Comparison of ENCODE assay signal across 23 cellular contexts in genomic region chr19:6685482-6685881, GRCh38. TPM values are rescaled to one million over a fixed set of nuclear protein-coding genes. Genes with fewer than 3 reads are reported as not detected.
DNase-seq lines count a peak whose midpoint lies in the region; ATAC-seq, FAIRE-seq and TF ChIP-seq lines count a peak whose summit lies in the region.
"Had no signal": no experiment of that assay in that cellular context is flagged by ENCODE, and none has a peak within 500 bp of the region (broad histone marks: within the 10 kb centered on the region; RNA-seq: fewer than 3 reads in every experiment).

No MANE protein-coding gene starts in this region.

- H3K4me1 Mint-ChIP-seq in natural killer cell treated with Interleukin-12 subunit alpha and Interleukin-12 subunit beta and Interleukin-15 and Interleukin-18, amount 100 ng/mL, for 72 hours (ENCODE audit: low read depth in 2 of 2) = peaks cover 4 to 6% of the 10 kb centered on the region in 2 donors
- peaks cover 5 to 15% of the 10 kb centered on the region in 2 donors for H3K4me1 Mint-ChIP-seq in natural killer cell
- peaks cover 33% of the 10 kb centered on the region for H3K4me1 Mint-ChIP-seq in stimulated activated effector memory CD8-positive, alpha-beta T cell treated with anti-CD3 and anti-CD28 coated beads, Interleukin-12 subunit alpha, Interleukin-12 subunit beta, amount 100 ng/mL, for 72 hours

- H3K4me3 ChIP-seq in kidney (ENCODE audit: low read length in 2 of 2) (no peak overlapping the region), psoas muscle (no peak overlapping the region)
- H3K4me3 ChIP-seq: BLaER1 had no signal

- H3K27me3 Mint-ChIP-seq in natural killer cell treated with Interleukin-12 subunit alpha and Interleukin-12 subunit beta and Interleukin-15 and Interleukin-18, amount 100 ng/mL, for 72 hours = peaks cover 0 to 2% of the 10 kb centered on the region in 2 donors
- H3K27me3 Mint-ChIP-seq in natural killer cell (ENCODE audit: low read depth in 2 of 2) = no peaks in the 10 kb centered on the region
- H3K27me3 Mint-ChIP-seq: CD4-positive, alpha-beta memory T cell had no signal

- H3K9me3 ChIP-seq in kidney (ENCODE audit: control insufficient read depth in 1 of 2, low read length in 2 of 2) (no peaks in the 10 kb centered on the region), psoas muscle (no peaks in the 10 kb centered on the region)

- H3K27ac ChIP-seq in kidney (ENCODE audit: low read depth in 2 of 2, low read length in 2 of 2) = no peak overlapping the region
- no peak overlapping the region for H3K27ac ChIP-seq in psoas muscle
- H3K27ac ChIP-seq: BLaER1, HL-60 had no signal

- H3K36me3 ChIP-seq in kidney (ENCODE audit: control insufficient read depth in 1 of 2, insufficient read depth in 2 of 2, low read length in 2 of 2) = no peaks in the 10 kb centered on the region
- no peaks in the 10 kb centered on the region for H3K36me3 ChIP-seq in psoas muscle (ENCODE audit: insufficient read depth in 1 of 2, low read depth in 1 of 2)
- H3K36me3 ChIP-seq: BLaER1 had no signal

- H3K4me1 ChIP-seq in kidney (ENCODE audit: control insufficient read depth in 1 of 2, insufficient read depth in 1 of 2, low read depth in 1 of 2, low read length in 2 of 2) (no peaks in the 10 kb centered on the region), psoas muscle (no peaks in the 10 kb centered on the region)
- H3K4me1 ChIP-seq: BLaER1 had no signal

- no peaks in the 10 kb centered on the region for H3K27me3 ChIP-seq in psoas muscle (ENCODE audit: insufficient read depth in 3 of 3, low read length in 2 of 3)
- H3K27me3 ChIP-seq: BLaER1 had no signal

- FAIRE-seq in kidney (lab: Jason Lieb, UNC) = no peak

- 73 to 83% (median 73%) methylated on average over 4 of the region's 4 CpGs for WGBS in psoas muscle, 3 donors

- no peaks in the 10 kb centered on the region for H3K36me3 Mint-ChIP-seq in natural killer cell treated with Interleukin-12 subunit alpha and Interleukin-12 subunit beta and Interleukin-15 and Interleukin-18, amount 100 ng/mL, for 72 hours
- H3K36me3 Mint-ChIP-seq in natural killer cell = no peaks in the 10 kb centered on the region
- H3K36me3 Mint-ChIP-seq in stimulated activated effector memory CD8-positive, alpha-beta T cell treated with anti-CD3 and anti-CD28 coated beads, Interleukin-12 subunit alpha, Interleukin-12 subunit beta, amount 100 ng/mL, for 72 hours = no peaks in the 10 kb centered on the region
- H3K36me3 Mint-ChIP-seq: CD4-positive, alpha-beta memory T cell had no signal

- peak; percentile 32 for DNase-seq in natural killer cell treated with Interleukin-12 subunit alpha and Interleukin-12 subunit beta and Interleukin-15 and Interleukin-18, amount 100 ng/mL, for 72 hours (ENCODE audit: low spot score)
- DNase-seq in natural killer cell (no peak), kidney (peak; percentile 2), psoas muscle (no peak), globus pallidus (ENCODE audit: low spot score) (no peak), NOMO-1 treated with DMSO at 0.1 percent for 48 hours (lab: John Stamatoyannopoulos, UW; ENCODE audit: unreplicated experiment) (no peak)
- no peak for DNase-seq in stimulated activated effector memory CD8-positive, alpha-beta T cell treated with anti-CD3 and anti-CD28 coated beads, Interleukin-12 subunit alpha, Interleukin-12 subunit beta, amount 100 ng/mL, for 72 hours (ENCODE audit: low spot score in 2 of 2)
- DNase-seq: 8988T; CD4-positive, alpha-beta memory T cell; DMS153; DMS79; GDM1; GOT3; H7; HFFc6 had no signal

- intact Hi-C loops in natural killer cell (cut with micrococcal nuclease) = no loop called here
- intact Hi-C loops in kidney (cut with DNase I) = no loop called here
- intact Hi-C loops in psoas muscle (cut with DNase I) = no loop called here

- H3K27ac Mint-ChIP-seq in natural killer cell treated with Interleukin-12 subunit alpha and Interleukin-12 subunit beta and Interleukin-15 and Interleukin-18, amount 100 ng/mL, for 72 hours = no peak overlapping the region
- H3K27ac Mint-ChIP-seq in natural killer cell = peak overlapping the region in 1 of 2 donors; percentile 34
- H3K27ac Mint-ChIP-seq in stimulated activated effector memory CD8-positive, alpha-beta T cell treated with anti-CD3 and anti-CD28 coated beads, Interleukin-12 subunit alpha, Interleukin-12 subunit beta, amount 100 ng/mL, for 72 hours = peak overlapping the region; percentile 72
- H3K27ac Mint-ChIP-seq: HFFc6 had no signal

- no peak for TF ChIP-seq CTCF in natural killer cell (IDR thresholded peaks at IDR 0.05)
- no peak for TF ChIP-seq CTCF in kidney (IDR thresholded peaks at IDR 0.05; ENCODE audit: borderline replicate concordance, extremely low read depth, insufficient read depth)
- no peak for TF ChIP-seq CTCF in psoas muscle (IDR thresholded peaks at IDR 0.05)

- ATAC-seq in natural killer cell treated with Interleukin-12 subunit alpha and Interleukin-12 subunit beta and Interleukin-15 and Interleukin-18, amount 100 ng/mL, for 72 hours = no peak
- ATAC-seq in natural killer cell (no peak), psoas muscle (no peak)
- no peak for ATAC-seq in stimulated activated effector memory CD8-positive, alpha-beta T cell treated with anti-CD3 and anti-CD28 coated beads, Interleukin-12 subunit alpha, Interleukin-12 subunit beta, amount 100 ng/mL, for 72 hours
- ATAC-seq: HCT116 had no signal

- H3K4me3 Mint-ChIP-seq in natural killer cell treated with Interleukin-12 subunit alpha and Interleukin-12 subunit beta and Interleukin-15 and Interleukin-18, amount 100 ng/mL, for 72 hours = no peak overlapping the region
- no peak overlapping the region for H3K4me3 Mint-ChIP-seq in natural killer cell
- H3K4me3 Mint-ChIP-seq in stimulated activated effector memory CD8-positive, alpha-beta T cell treated with anti-CD3 and anti-CD28 coated beads, Interleukin-12 subunit alpha, Interleukin-12 subunit beta, amount 100 ng/mL, for 72 hours = no peak overlapping the region
- H3K4me3 Mint-ChIP-seq: CD14-positive monocyte; CD4-positive, alpha-beta memory T cell; HFFc6 had no signal

- H3K9ac ChIP-seq in kidney (ENCODE audit: low read length in 2 of 2) = no peak overlapping the region
- H3K9ac ChIP-seq: BLaER1 had no signal

- no peaks in the 10 kb centered on the region for H3K9me3 Mint-ChIP-seq in natural killer cell treated with Interleukin-12 subunit alpha and Interleukin-12 subunit beta and Interleukin-15 and Interleukin-18, amount 100 ng/mL, for 72 hours
- H3K9me3 Mint-ChIP-seq in natural killer cell = no peaks in the 10 kb centered on the region
- no peaks in the 10 kb centered on the region for H3K9me3 Mint-ChIP-seq in stimulated activated effector memory CD8-positive, alpha-beta T cell treated with anti-CD3 and anti-CD28 coated beads, Interleukin-12 subunit alpha, Interleukin-12 subunit beta, amount 100 ng/mL, for 72 hours
- H3K9me3 Mint-ChIP-seq: CD4-positive, alpha-beta memory T cell had no signal

RNA-seq across cellular contexts. Expression of gene TNFSF14, which starts 15.5 kb away (rescaled TPM):
- total RNA-seq in natural killer cell treated with Interleukin-12 subunit alpha and Interleukin-12 subunit beta and Interleukin-15 and Interleukin-18, amount 100 ng/mL, for 72 hours = 10 to 100 TPM in 1 of 2 donors, 1 to 10 TPM in 1; 4.5 to 11.3 TPM
- total RNA-seq in natural killer cell (10 to 100 TPM; 10.8 to 20.0 (median 11.8) TPM), kidney (2.5 TPM), psoas muscle (under 1 TPM in 3 of 4 donors, not detected in 1; 0.06 to 0.81 (median 0.27) TPM)
- polyA plus RNA-seq in kidney (ENCODE audit: insufficient read depth, low read depth, low replicate concordance) (not detected), psoas muscle (under 1 TPM; 0.01 to 0.34 (median 0.09) TPM)
- total RNA-seq: A673, Daoy, HFFc6, HT1080 had no signal
- polyA plus RNA-seq: AG04450 had no signal

RNA-seq across cellular contexts. Expression of gene C3, which starts 35.0 kb away (rescaled TPM):
- 1 to 10 TPM; 3.5 to 9.2 TPM for total RNA-seq in natural killer cell treated with Interleukin-12 subunit alpha and Interleukin-12 subunit beta and Interleukin-15 and Interleukin-18, amount 100 ng/mL, for 72 hours
- total RNA-seq in natural killer cell = 1 to 10 TPM in 1 of 3 donors, under 1 TPM in 1, not detected in 1; 0.38 to 5.5 TPM
- 3,831 TPM for total RNA-seq in kidney
- 452 TPM for polyA plus RNA-seq in kidney (ENCODE audit: insufficient read depth, low read depth, low replicate concordance)
- 100 to 1,000 TPM in 2 of 4 donors, 10 to 100 TPM in 2; 78.6 to 120 (median 94.9) TPM for total RNA-seq in psoas muscle
- 10 to 100 TPM; 37.7 to 88.8 (median 72.7) TPM for polyA plus RNA-seq in psoas muscle
- polyA plus RNA-seq: CD4-positive, alpha-beta memory T cell had no signal

RNA-seq across cellular contexts. Expression of gene GPR108, which starts 51.9 kb away (rescaled TPM):
- total RNA-seq in natural killer cell treated with Interleukin-12 subunit alpha and Interleukin-12 subunit beta and Interleukin-15 and Interleukin-18, amount 100 ng/mL, for 72 hours = 10 to 100 TPM; 67.4 to 70.4 TPM
- total RNA-seq in natural killer cell = 10 to 100 TPM; 66.1 to 78.0 (median 76.9) TPM
- total RNA-seq in kidney = 113 TPM
- polyA plus RNA-seq in kidney (ENCODE audit: insufficient read depth, low read depth, low replicate concordance) = 144 TPM
- total RNA-seq in psoas muscle = 10 to 100 TPM; 12.5 to 27.8 (median 21.3) TPM
- polyA plus RNA-seq in psoas muscle = 10 to 100 TPM; 19.3 to 25.7 (median 25.0) TPM

RNA-seq across cellular contexts. Expression of gene TRIP10, which starts 54.0 kb away (rescaled TPM):
- 10 to 100 TPM; 44.8 to 76.5 TPM for total RNA-seq in natural killer cell treated with Interleukin-12 subunit alpha and Interleukin-12 subunit beta and Interleukin-15 and Interleukin-18, amount 100 ng/mL, for 72 hours
- total RNA-seq in natural killer cell (1 to 10 TPM; 1.0 to 5.2 (median 3.3) TPM), kidney (92.9 TPM), psoas muscle (100 to 1,000 TPM; 215 to 264 (median 223) TPM)
- polyA plus RNA-seq in kidney (ENCODE audit: insufficient read depth, low read depth, low replicate concordance) (57.5 TPM), psoas muscle (100 to 1,000 TPM; 104 to 297 (median 234) TPM)

Comparison
In these comparisons a context has a peak if more than half of its experiments do, and no peak if none do; other contexts are left out.
1. DNase-seq: peak in natural killer cell treated with Interleukin-12 subunit alpha and Interleukin-12 subunit beta and Interleukin-15 and Interleukin-18, amount 100 ng/mL, for 72 hours (single experiment) and kidney (single experiment); none in natural killer cell (single experiment), stimulated activated effector memory CD8-positive, alpha-beta T cell treated with anti-CD3 and anti-CD28 coated beads, Interleukin-12 subunit alpha, Interleukin-12 subunit beta, amount 100 ng/mL, for 72 hours (0 of 2), psoas muscle (0 of 2), globus pallidus (single experiment) and NOMO-1 treated with DMSO at 0.1 percent for 48 hours (single experiment).
2. RNA of gene C3, which starts 35.0 kb away (total RNA-seq): 3,831 TPM in kidney (single experiment); 78.6 to 120 TPM in psoas muscle, 3.5 to 9.2 TPM in natural killer cell treated with Interleukin-12 subunit alpha and Interleukin-12 subunit beta and Interleukin-15 and Interleukin-18, amount 100 ng/mL, for 72 hours and 0.38 to 5.5 TPM in natural killer cell; every median in the first group is over 10 times any median in the second.